Comparison of ENCODE assay signal across 10 cellular contexts in genomic region chr1:77594366-77595112, GRCh38.
DNase-seq lines count a peak whose midpoint lies in the region; ATAC-seq and TF ChIP-seq lines count a peak whose summit lies in the region.
"Had no signal": no experiment of that assay in that cellular context is flagged by ENCODE, and none has a peak within 500 bp of the region (broad histone marks: within the 10 kb centered on the region; RNA-seq: fewer than 3 reads in every experiment).

No MANE protein-coding gene starts in this region.

- CTCF ChIA-PET in OCI-LY7 (lab: Charles Lee; ENCODE audit: unreplicated experiment) = no interaction called here

- no peak overlapping the region for H3K27ac ChIP-seq in left lung
- H3K27ac ChIP-seq in OCI-LY7 (ENCODE audit: low read depth, low read length, poor library complexity, severe bottlenecking) = no peak overlapping the region

- H2AFZ ChIP-seq in OCI-LY7 (ENCODE audit: low read length) = no peak overlapping the region

- H3K4me3 ChIP-seq in left lung (no peak overlapping the region), OCI-LY7 (ENCODE audit: low read depth, low read length, poor library complexity, severe bottlenecking) (no peak overlapping the region)

- DNase-seq in GM10266 (ENCODE audit: extremely low spot score) (peak; percentile 14), left lung (no peak), glutamatergic neuron (no peak), OCI-LY7 (ENCODE audit: low spot score) (no peak), cortex of kidney (lab: John Stamatoyannopoulos, UW) (no peak)
- DNase-seq: activated CD4-positive, alpha-beta T cell treated with anti-CD3 and anti-CD28 coated beads for 4 hours had no signal

- H3K4me1 ChIP-seq in left lung (peaks cover 0 to 11% of the 10 kb centered on the region in 2 donors), OCI-LY7 (ENCODE audit: insufficient read depth, low read length, poor library complexity, severe bottlenecking) (no peaks in the 10 kb centered on the region)

- H3K9me3 Mint-ChIP-seq in glutamatergic neuron (ENCODE audit: unreplicated experiment) = no peaks in the 10 kb centered on the region

- POLR2A ChIA-PET in OCI-LY7 (lab: Charles Lee) = interaction anchor here (0.6 to 1.8 kb wide), 10 partner anchors 8 to 345 kb away, joined by 3 to 10 read pairs (median 4); no protein-coding TSS in a partner anchor

- peaks cover 4% of the 10 kb centered on the region for H3K4me1 Mint-ChIP-seq in glutamatergic neuron (ENCODE audit: low read depth, unreplicated experiment)

- H3K27me3 Mint-ChIP-seq in glutamatergic neuron (ENCODE audit: unreplicated experiment) = peaks cover 2% of the 10 kb centered on the region
- H3K27me3 Mint-ChIP-seq: B cell had no signal

- TF ChIP-seq CTCF in GM10266 (IDR thresholded peaks at IDR 0.05; ENCODE audit: control insufficient read depth, insufficient read depth, low read depth, missing control alignments) = no peak
- TF ChIP-seq CTCF in left lung (IDR thresholded peaks at IDR 0.05) = no peak
- no peak for TF ChIP-seq CTCF in glutamatergic neuron (IDR thresholded peaks at IDR 0.05; ENCODE audit: partially characterized antibody, unreplicated experiment)
- TF ChIP-seq CTCF in OCI-LY7 (conservative IDR thresholded peaks at IDR 0.05; ENCODE audit: low read length) = no peak

- H3K9me3 ChIP-seq in left lung (no peaks in the 10 kb centered on the region), OCI-LY7 (ENCODE audit: low read length) (no peaks in the 10 kb centered on the region)

- H3K36me3 ChIP-seq in left lung (peaks cover 0 to 4% of the 10 kb centered on the region in 2 donors), OCI-LY7 (ENCODE audit: insufficient read depth, low read length) (peaks cover 17% of the 10 kb centered on the region; the same call in 1 of the 2 replicates)

- H3K9me2 ChIP-seq in OCI-LY7 (ENCODE audit: insufficient read depth, low read length) = no peaks in the 10 kb centered on the region

- H3K4me2 ChIP-seq in OCI-LY7 (ENCODE audit: low read length) = no peak overlapping the region

- BruUV-seq in OCI-LY7 (replicated peaks; lab: Mats Ljungman, UMichigan) = no TSS peak

- H3K36me3 Mint-ChIP-seq in glutamatergic neuron (ENCODE audit: unreplicated experiment) = no peaks in the 10 kb centered on the region

- intact Hi-C loops in left lung (cut with DNase I) (no loop called here), OCI-LY7 (cut with micrococcal nuclease; ENCODE audit: unreplicated experiment) (no loop called here)

- H3K27ac Mint-ChIP-seq in glutamatergic neuron (ENCODE audit: unreplicated experiment) = no peak overlapping the region
- H3K27ac Mint-ChIP-seq: B cell had no signal

- H3K4me3 Mint-ChIP-seq in glutamatergic neuron (ENCODE audit: unreplicated experiment) = no peak overlapping the region
- H3K4me3 Mint-ChIP-seq: B cell had no signal

- H4K20me1 ChIP-seq in OCI-LY7 (ENCODE audit: insufficient read depth, low read length) = no peaks in the 10 kb centered on the region

- ATAC-seq in GM19351 (IDR thresholded peaks at IDR 0.05; ENCODE audit: unreplicated experiment) (peak; percentile 95), HG02798 (IDR thresholded peaks at IDR 0.05; ENCODE audit: poor library complexity, unreplicated experiment) (peak; percentile 94), HG03571 (IDR thresholded peaks at IDR 0.05; ENCODE audit: unreplicated experiment) (peak; percentile 90), left lung (no peak)

- H3K27me3 ChIP-seq in left lung = no peaks in the 10 kb centered on the region

- no peaks in the 10 kb centered on the region for H3K79me2 ChIP-seq in OCI-LY7 (ENCODE audit: insufficient read depth, low read depth, low read length)
